Comparison of ENCODE assay signal across 8 cellular contexts in the genomic region with DNA sequence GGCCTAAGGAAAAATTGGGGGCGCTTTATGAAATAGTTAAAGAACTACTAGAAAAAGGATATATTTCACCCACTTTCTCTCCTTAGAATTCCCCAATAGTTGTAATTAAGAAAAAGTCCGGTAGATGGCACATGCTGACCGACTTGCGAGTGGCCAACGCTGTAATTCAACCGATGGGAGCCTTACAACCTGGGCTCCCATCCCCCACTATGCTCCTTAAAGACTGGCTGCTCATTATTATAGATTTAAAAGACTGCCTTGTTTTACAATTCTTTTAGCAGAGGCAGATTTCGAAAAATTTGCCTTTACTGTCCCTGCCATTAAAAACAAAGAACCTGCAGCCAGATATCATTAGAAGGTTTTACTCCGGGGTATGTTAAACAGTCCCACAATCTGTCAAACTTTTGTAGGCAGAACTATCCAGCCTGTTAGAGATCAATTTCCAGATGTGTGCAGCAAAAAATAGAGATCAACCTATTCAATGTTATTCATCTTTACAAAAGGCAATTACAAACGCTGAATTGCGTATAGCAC. TPM values are rescaled to one million over a fixed set of nuclear protein-coding genes. Genes with fewer than 3 reads are reported as not detected.
DNase-seq lines count a peak whose midpoint lies in the region; ATAC-seq, FAIRE-seq and TF ChIP-seq lines count a peak whose summit lies in the region.

No MANE protein-coding gene starts in this region.

- H3K4me3 Mint-ChIP-seq in CD4-positive, alpha-beta T cell: peak overlapping the region; percentile 88

- no peak for TF ChIP-seq POLR2A in endothelial cell of umbilical vein (IDR thresholded peaks at IDR 0.05; ENCODE audit: low read depth, low read length)

- peaks cover 9% of the 10 kb centered on the region for H3K27me3 Mint-ChIP-seq in CD4-positive, alpha-beta T cell

- H3K4me2 ChIP-seq in endothelial cell of umbilical vein (ENCODE audit: insufficient read depth, low read length): peak overlapping the region; percentile 79

- H3K36me3 ChIP-seq in endothelial cell of umbilical vein (ENCODE audit: control insufficient read depth in 2 of 2, extremely low read depth in 1 of 2, insufficient read depth in 2 of 2, low read length in 2 of 2) (no peaks in the 10 kb centered on the region), mesodermal cell (ENCODE audit: control insufficient read depth, insufficient read depth, low read length) (no peaks in the 10 kb centered on the region)

- H3K36me3 Mint-ChIP-seq in CD4-positive, alpha-beta T cell (ENCODE audit: low read depth): no peaks in the 10 kb centered on the region

- no peaks in the 10 kb centered on the region for H3K4me1 ChIP-seq in endothelial cell of umbilical vein (ENCODE audit: control insufficient read depth, extremely low read depth, insufficient read depth, low read length)
- no peaks in the 10 kb centered on the region for H3K4me1 ChIP-seq in mesodermal cell (ENCODE audit: control insufficient read depth, insufficient read depth, low read length, poor library complexity, severe bottlenecking)

- H2AFZ ChIP-seq in endothelial cell of umbilical vein (ENCODE audit: low read depth, low read length): peak overlapping the region; percentile 77

- no peaks in the 10 kb centered on the region for H4K20me1 ChIP-seq in endothelial cell of umbilical vein (replicated peaks; ENCODE audit: control insufficient read depth, extremely low read depth, insufficient read depth, low read length)

- DNase-seq in CD4-positive, alpha-beta T cell: peak in 5 of 10 experiments; percentile 28 to 39 (median 33)
- DNase-seq in NCI-H446 (lab: John Stamatoyannopoulos, UW): peak; percentile 78 to 83
- peak; percentile 30 to 42 for DNase-seq in activated CD4-positive, alpha-beta T cell treated with anti-CD3 and anti-CD28 coated beads for 24 hours (ENCODE audit: low read depth in 2 of 2)
- DNase-seq in endothelial cell of umbilical vein (ENCODE audit: low read depth, low spot score): peak; percentile 83
- DNase-seq in stromal cell of bone marrow (ENCODE audit: low read depth): peak; percentile 68

- H3K27me3 ChIP-seq in CD4-positive, alpha-beta T cell (ENCODE audit: control insufficient read depth, insufficient read depth, low read length): no peaks in the 10 kb centered on the region
- peaks cover 0 to 4% of the 10 kb centered on the region in 2 experiments for H3K27me3 ChIP-seq in endothelial cell of umbilical vein (ENCODE audit: control insufficient read depth in 2 of 2, insufficient read depth in 2 of 2, low read length in 2 of 2)

- no peaks in the 10 kb centered on the region for H3K9me1 ChIP-seq in endothelial cell of umbilical vein (replicated peaks; ENCODE audit: control insufficient read depth, extremely low read depth, insufficient read depth, low read length)

- no peaks in the 10 kb centered on the region for H3K79me2 ChIP-seq in endothelial cell of umbilical vein (ENCODE audit: control insufficient read depth, insufficient read depth, low read length)

- peak; percentile 85 for ATAC-seq in CD4-positive, alpha-beta T cell (ENCODE audit: poor library complexity)
- ATAC-seq in GM19324 (IDR thresholded peaks at IDR 0.05; ENCODE audit: low FRiP score, unreplicated experiment): peak; percentile 80
- peak; percentile 80 for ATAC-seq in HG03432 (IDR thresholded peaks at IDR 0.05; ENCODE audit: unreplicated experiment)

- BruUV-seq in endothelial cell of umbilical vein (replicated peaks; lab: Mats Ljungman, UMichigan): no TSS peak

- CTCF ChIA-PET in CD4-positive, alpha-beta T cell (lab: Charles Lee): interaction anchor here (0.8 to 1.0 kb wide), 2 partner anchors 12 to 502 kb away, joined by 3 to 4 read pairs; no protein-coding TSS in a partner anchor
- CTCF ChIA-PET in endothelial cell of umbilical vein (lab: Charles Lee): interaction anchor here (1.4 to 2.1 kb wide), 5 partner anchors 11 to 607 kb away, joined by 7 to 22 read pairs (median 10); no protein-coding TSS in a partner anchor

- peak overlapping the region; percentile 47 for H3K9ac ChIP-seq in endothelial cell of umbilical vein (replicated peaks; ENCODE audit: extremely low read depth, insufficient read depth, low read length)

- H3K4me3 ChIP-seq in endothelial cell of umbilical vein (replicated peaks in 1 of 3; ENCODE audit: insufficient read depth in 1 of 3, low read depth in 1 of 3, low read length in 3 of 3) (peak overlapping the region; percentile 59 to 80 (median 66)), mesodermal cell (ENCODE audit: extremely low read depth, insufficient read depth, low read length, poor library complexity, severe bottlenecking) (peak overlapping the region; percentile 54)

- intact Hi-C loops in CD4-positive, alpha-beta T cell (cut with DNase I, micrococcal nuclease): loop anchor here in 1 of 2 experiments (1.0 to 5.0 kb wide), 4 partner anchors 123 to 706 kb away; partner anchors contain the start of gene POM121L2
- intact Hi-C loops in endothelial cell of umbilical vein (cut with micrococcal nuclease): loop anchor here (1.0 to 5.0 kb wide), 9 partner anchors 11 to 706 kb away; partner anchors contain the start of gene POM121L2

- H3K9me3 Mint-ChIP-seq in CD4-positive, alpha-beta T cell: no peaks in the 10 kb centered on the region

- peak overlapping the region; percentile 3 for H3K27ac Mint-ChIP-seq in CD4-positive, alpha-beta T cell

- peak; percentile 85 for TF ChIP-seq CTCF in CD4-positive, alpha-beta T cell (IDR thresholded peaks at IDR 0.05)
- peak; percentile 54 to 55 for TF ChIP-seq CTCF in endothelial cell of umbilical vein (IDR thresholded peaks at IDR 0.05; ENCODE audit: extremely low read depth in 1 of 2, insufficient read depth in 1 of 2, low read depth in 1 of 2, low read length in 2 of 2)

- H3K4me1 Mint-ChIP-seq in CD4-positive, alpha-beta T cell (ENCODE audit: low read depth): peaks cover 13% of the 10 kb centered on the region

- 14 to 50% methylated on average over 2 to 3 of the region's 10 CpGs for WGBS in mesodermal cell (ENCODE audit: insufficient coverage in 2 of 2), 2 experiments

- H3K9me3 ChIP-seq in CD4-positive, alpha-beta T cell (ENCODE audit: control insufficient read depth, low read length): no peaks in the 10 kb centered on the region
- H3K9me3 ChIP-seq in endothelial cell of umbilical vein (replicated peaks; ENCODE audit: control insufficient read depth, insufficient read depth, low read length) (no peaks in the 10 kb centered on the region), mesodermal cell (ENCODE audit: control insufficient read depth, low read length) (no peaks in the 10 kb centered on the region)

- no peak overlapping the region for H3K27ac ChIP-seq in CD4-positive, alpha-beta T cell (ENCODE audit: low read depth, low read length)
- peak overlapping the region; percentile 37 for H3K27ac ChIP-seq in endothelial cell of umbilical vein (ENCODE audit: insufficient read depth, low read depth, low read length)
- peak overlapping the region; percentile 81 for H3K27ac ChIP-seq in mesodermal cell (ENCODE audit: low read depth, low read length, severe bottlenecking)

- POLR2A ChIA-PET in CD4-positive, alpha-beta T cell (lab: Charles Lee): interaction anchor here (1.4 to 1.9 kb wide), 3 partner anchors 11 to 704 kb away, joined by 4 to 11 read pairs (median 9); a partner anchor contains a TSS
- POLR2A ChIA-PET in endothelial cell of umbilical vein (lab: Charles Lee): no interaction called here

- peak; percentile 87 for FAIRE-seq in endothelial cell of umbilical vein (lab: Jason Lieb, UNC)

- dilution Hi-C loops in endothelial cell of umbilical vein (cut with MboI; ENCODE audit: extremely low pct_ligation_motif_present, low sequenced_read_pairs): no loop called here

TF ChIP-seq in endothelial cell of umbilical vein, 7 proteins besides CTCF, POLR2A, EP300 and RAD21:
- TF ChIP-seq JUN (IDR thresholded peaks at IDR 0.05; ENCODE audit: borderline replicate concordance, insufficient read depth, insufficient read length, low read depth): no peak
- no peak for TF ChIP-seq MYC (IDR thresholded peaks at IDR 0.05; ENCODE audit: low read depth, low read length)
- TF ChIP-seq GATA2 (IDR thresholded peaks at IDR 0.05; ENCODE audit: insufficient read depth, insufficient read length, low read depth, low read length): no peak
- TF ChIP-seq EZH2 (IDR thresholded peaks at IDR 0.05; ENCODE audit: borderline replicate concordance, low read depth, low read length, severe bottlenecking): no peak
- TF ChIP-seq FOS (IDR thresholded peaks at IDR 0.05; ENCODE audit: borderline replicate concordance, insufficient read depth, low read length): no peak
- no peak for TF ChIP-seq MAX (IDR thresholded peaks at IDR 0.05; ENCODE audit: insufficient read depth, insufficient read length)
- no peak for TF ChIP-seq POLR2AphosphoS5 (IDR thresholded peaks at IDR 0.05; ENCODE audit: insufficient read depth, low read depth, low read length)
TF ChIP-seq in endothelial cell of umbilical vein: peak in this region for 0.

RNA-seq across cellular contexts. Expression of gene PRSS16, which starts 58.5 kb away (rescaled TPM):
- total RNA-seq in CD4-positive, alpha-beta T cell: under 1 TPM; 0.69 to 0.98 TPM
- not detected in 2 replicates for total RNA-seq in endothelial cell of umbilical vein
- not detected in 2 replicates for polyA plus RNA-seq in endothelial cell of umbilical vein
- not detected in 2 replicates for polyA plus RNA-seq in endothelial cell of umbilical vein (2011; cell fraction: cytosol; rRNA removed)
- polyA plus RNA-seq in endothelial cell of umbilical vein (2011; cell fraction: nucleus; rRNA removed): 0.16 TPM in 1 of 2 replicates, not detected in the other
- polyA plus RNA-seq in endothelial cell of umbilical vein (2012): not detected in 2 replicates
- 1.3 TPM in 1 of 2 replicates, not detected in the other for polyA minus RNA-seq in endothelial cell of umbilical vein
- polyA minus RNA-seq in endothelial cell of umbilical vein (2011; cell fraction: cytosol; rRNA and poly(A)+ RNA removed): 0.72 TPM
- polyA minus RNA-seq in endothelial cell of umbilical vein (2011; cell fraction: nucleus; rRNA and poly(A)+ RNA removed): not detected in 2 replicates
- polyA plus RNA-seq in mesodermal cell (2013, experiment 1 of 2): 1.4 TPM
- polyA plus RNA-seq in mesodermal cell (2013, experiment 2 of 2): 1.5 TPM
